ENCODE assay signal across 26 cellular contexts in the genomic region with DNA sequence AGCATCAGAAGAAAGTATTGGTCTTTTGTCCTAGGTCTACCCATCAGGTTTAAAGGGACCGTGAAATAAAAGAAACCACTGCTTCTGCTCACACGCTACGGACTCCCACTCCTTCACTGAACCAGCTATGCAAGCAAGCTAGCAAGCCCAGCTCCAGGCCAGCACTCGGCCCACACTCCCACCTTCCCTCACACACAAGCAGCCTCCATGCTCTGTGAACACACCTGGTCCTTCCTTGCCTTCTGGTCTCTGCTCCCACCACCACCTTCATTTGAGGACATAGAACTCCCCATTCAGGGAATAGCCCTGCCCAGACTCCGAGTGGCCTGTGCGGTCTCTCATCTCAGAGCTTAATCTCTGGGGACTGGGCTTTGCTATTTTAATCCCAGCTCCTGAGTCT.
DNase-seq lines count a peak whose midpoint lies in the region; FAIRE-seq and TF ChIP-seq lines count a peak whose summit lies in the region.
"Had no signal": no experiment of that assay in that cellular context is flagged by ENCODE, and none has a peak within 500 bp of the region (broad histone marks: within the 10 kb centered on the region; RNA-seq: fewer than 3 reads in every experiment).

No MANE protein-coding gene starts in this region.

- WGBS in H1 (ENCODE audit: extremely low coverage in 1 of 2, insufficient coverage in 1 of 2, insufficient read length in 1 of 2, insufficient replicate concordance in 2 of 2, low coverage in 1 of 2, low lambda C conversion rate in 2 of 2, missing lambda C conversion rate in 1 of 2), 2 experiments: 95% methylated on average over 6 of the region's 6 CpGs; no CpG with 5 or more reads in 1 of the 2 experiments
- no CpG with 5 or more reads among the region's 6 CpGs for WGBS in neuronal stem cell (ENCODE audit: extremely low coverage in 2 of 2, insufficient read length in 2 of 2, insufficient replicate concordance in 1 of 2), 2 donors

- H2BK12ac ChIP-seq in H1 (ENCODE audit: low read depth, low read length) (no peak overlapping the region), neuronal stem cell (ENCODE audit: low read length) (no peak overlapping the region)

- no peak for TF ChIP-seq EP300 in H1 (IDR thresholded peaks at IDR 0.05; ENCODE audit: borderline replicate concordance in 1 of 2, low read depth in 2 of 2, low read length in 2 of 2)

- peak overlapping the region; percentile 69; the same call in 1 of the 2 replicates for H2AK5ac ChIP-seq in H1 (ENCODE audit: low read depth, low read length)
- H2AK5ac ChIP-seq in neuronal stem cell (ENCODE audit: low read depth, low read length): no peak overlapping the region

- no peak overlapping the region for H3K27ac ChIP-seq in H1 (ENCODE audit: low read depth, low read length)
- no peak overlapping the region for H3K27ac ChIP-seq in neuronal stem cell (replicated peaks; ENCODE audit: low read length)
- H3K27ac ChIP-seq: BLaER1 had no signal

- no peak overlapping the region for H2BK15ac ChIP-seq in H1 (ENCODE audit: low read length)
- H2BK15ac ChIP-seq in neuronal stem cell (ENCODE audit: low read length): no peak overlapping the region

- H4K8ac ChIP-seq in H1 (ENCODE audit: extremely low read depth, insufficient read depth, low read length) (no peak overlapping the region; the same call in 1 of the 2 replicates), neuronal stem cell (ENCODE audit: low read depth, low read length) (no peak overlapping the region)

- no peak overlapping the region for H3K4ac ChIP-seq in H1 (replicated peaks; ENCODE audit: insufficient read length, low read depth, low read length)
- H3K4ac ChIP-seq in neuronal stem cell (ENCODE audit: low read length): no peak overlapping the region

- no peak overlapping the region for H3K4me2 ChIP-seq in H1 (ENCODE audit: insufficient read depth in 1 of 2, low read depth in 2 of 2, low read length in 2 of 2)
- H3K4me2 ChIP-seq in neuronal stem cell (ENCODE audit: insufficient read depth, low read length, poor library complexity, severe bottlenecking): no peak overlapping the region
- H3K4me2 ChIP-seq: BLaER1 had no signal

- no peak for DNase-seq in HTR-8/SVneo (ENCODE audit: insufficient read length, low spot score)
- DNase-seq in H1 (ENCODE audit: low read depth in 1 of 2, low spot score in 2 of 2): no peak
- no peak for DNase-seq in neuronal stem cell (ENCODE audit: low spot score)
- DNase-seq in kidney glomerular epithelial cell (lab: John Stamatoyannopoulos, UW): no peak
- no peak for DNase-seq in midbrain (lab: John Stamatoyannopoulos, UW)
- no peak for DNase-seq in NCI-H2107 (lab: John Stamatoyannopoulos, UW)
- DNase-seq: 8988T; ACHN; BE2C; C1 segment of cervical spinal cord; CD4-positive, alpha-beta memory T cell; CD4-positive, CD25-positive, alpha-beta regulatory T cell; CD8-positive, alpha-beta memory T cell; COR-L47; DMS 273 treated with DMSO at 0.1 percent for 48 hours; DMS153; DMS53; DMS79; DND-41; EL; GDM1 had no signal

- no peak for TF ChIP-seq POLR2A in H1 (IDR thresholded peaks at IDR 0.05; ENCODE audit: control extremely low read depth in 1 of 2, low read depth in 2 of 2, low read length in 2 of 2)

- H3K79me1 ChIP-seq in H1 (ENCODE audit: low read depth, low read length) (no peaks in the 10 kb centered on the region), neuronal stem cell (ENCODE audit: low read depth, low read length) (no peaks in the 10 kb centered on the region)

- no peak for TF ChIP-seq RAD21 in H1 (IDR thresholded peaks at IDR 0.05 in 1 of 2, conservative IDR thresholded peaks at IDR 0.05 in 1 of 2; ENCODE audit: low read depth in 2 of 2, low read length in 2 of 2)

- H3K4me1 ChIP-seq in H1 (replicated peaks in 1 of 4; ENCODE audit: control insufficient read depth in 3 of 4, insufficient read depth in 4 of 4, low read length in 3 of 4) (no peaks in the 10 kb centered on the region), neuronal stem cell (ENCODE audit: control insufficient read depth in 2 of 2, insufficient read depth in 1 of 2, low read depth in 1 of 2, low read length in 2 of 2) (peaks cover 0 to 1% of the 10 kb centered on the region in 2 donors)
- H3K4me1 ChIP-seq: BE2C had no signal

- POLR2A ChIA-PET in H1 (lab: Charles Lee; ENCODE audit: partially characterized antibody): no interaction called here

- H3K9me3 ChIP-seq in H1 (ENCODE audit: insufficient read depth in 2 of 2, low read depth in 1 of 2, low read length in 1 of 2): no peaks in the 10 kb centered on the region
- peaks cover 0 to 3% of the 10 kb centered on the region in 2 donors for H3K9me3 ChIP-seq in neuronal stem cell (replicated peaks in 1 of 2; ENCODE audit: control insufficient read depth in 2 of 2, insufficient read depth in 1 of 2, low read depth in 1 of 2, low read length in 2 of 2)
- H3K9me3 ChIP-seq: BE2C had no signal

- H4K5ac ChIP-seq in H1 (ENCODE audit: insufficient read length, low read depth, low read length): no peak overlapping the region

- no peak overlapping the region for H2BK20ac ChIP-seq in H1 (ENCODE audit: low read length)

- peak; percentile 20 for FAIRE-seq in HTR-8/SVneo (lab: Jason Lieb, UNC)
- no peak for FAIRE-seq in H1 (lab: Jason Lieb, UNC)
- FAIRE-seq: A204.1, GM12878, GM12892, GM18507 had no signal

- H3K18ac ChIP-seq in H1 (ENCODE audit: extremely low read depth, low read length) (no peak overlapping the region), neuronal stem cell (ENCODE audit: low read length) (no peak overlapping the region)

- no peak overlapping the region for H3K14ac ChIP-seq in H1 (ENCODE audit: insufficient read length)
- H3K14ac ChIP-seq in neuronal stem cell (ENCODE audit: low read length): no peak overlapping the region

- H3K36me3 ChIP-seq in H1 (ENCODE audit: control insufficient read depth in 2 of 4, insufficient read depth in 4 of 4, low read length in 3 of 4) (no peaks in the 10 kb centered on the region), neuronal stem cell (replicated peaks in 1 of 2; ENCODE audit: control insufficient read depth in 2 of 2, insufficient read depth in 2 of 2, low read length in 2 of 2) (no peaks in the 10 kb centered on the region)
- H3K36me3 ChIP-seq: BE2C, BLaER1 had no signal

- H3K9ac ChIP-seq in H1 (replicated peaks in 1 of 4; ENCODE audit: extremely low read depth in 1 of 4, low read depth in 3 of 4, low read length in 3 of 4) (no peak overlapping the region), neuronal stem cell (ENCODE audit: low read depth, low read length, poor library complexity) (no peak overlapping the region)
- H3K9ac ChIP-seq: BLaER1 had no signal

- no peaks in the 10 kb centered on the region for H3K27me3 ChIP-seq in H1 (replicated peaks in 1 of 4; ENCODE audit: control insufficient read depth in 3 of 4, extremely low read depth in 1 of 4, insufficient read depth in 3 of 4, low read length in 3 of 4)
- H3K27me3 ChIP-seq in neuronal stem cell (ENCODE audit: control insufficient read depth in 3 of 3, insufficient read depth in 3 of 3, low read depth in 1 of 3, low read length in 3 of 3): no peaks in the 10 kb centered on the region
- H3K27me3 ChIP-seq: BE2C, BLaER1 had no signal

- H4K91ac ChIP-seq in H1 (replicated peaks; ENCODE audit: insufficient read length, low read length) (no peak overlapping the region), neuronal stem cell (ENCODE audit: low read depth, low read length, poor library complexity) (no peak overlapping the region)

- H2AFZ ChIP-seq in H1 (ENCODE audit: low read length) (no peak overlapping the region), neuronal stem cell (ENCODE audit: low read length) (no peak overlapping the region)

- H3K56ac ChIP-seq in H1 (replicated peaks; ENCODE audit: insufficient read length, low read depth, low read length): no peak overlapping the region

- H3K79me2 ChIP-seq in H1 (ENCODE audit: control insufficient read depth in 1 of 2, insufficient read depth in 2 of 2, low read length in 2 of 2): no peaks in the 10 kb centered on the region

- CTCF ChIA-PET in H1 (lab: Charles Lee; ENCODE audit: partially characterized antibody): no interaction called here

- H2BK5ac ChIP-seq in H1 (ENCODE audit: low read depth, low read length): no peak overlapping the region
- no peak overlapping the region for H2BK5ac ChIP-seq in neuronal stem cell (ENCODE audit: low read length)

- no peak for TF ChIP-seq CTCF in H1 (IDR thresholded peaks at IDR 0.05; ENCODE audit: control extremely low read depth in 1 of 3, insufficient read depth in 1 of 3, low read depth in 1 of 3, low read length in 3 of 3)

- no peak overlapping the region for H3K4me3 ChIP-seq in H1 (ENCODE audit: extremely low read depth in 1 of 4, insufficient read depth in 2 of 4, low read depth in 3 of 4, low read length in 4 of 4)
- H3K4me3 ChIP-seq in neuronal stem cell (ENCODE audit: low read length in 2 of 2): peak overlapping the region in 1 of 2 donors; percentile 12
- H3K4me3 ChIP-seq: BLaER1, GM12878 had no signal

- H3K23me2 ChIP-seq in H1 (ENCODE audit: low read depth, low read length): no peaks in the 10 kb centered on the region

- H2BK120ac ChIP-seq in H1 (replicated peaks; ENCODE audit: low read depth, low read length) (no peak overlapping the region), neuronal stem cell (ENCODE audit: low read depth, low read length) (no peak overlapping the region)

- H4K20me1 ChIP-seq in H1 (replicated peaks in 1 of 2; ENCODE audit: control insufficient read depth in 1 of 2, insufficient read depth in 2 of 2, low read length in 2 of 2): no peaks in the 10 kb centered on the region
- H4K20me1 ChIP-seq: BLaER1 had no signal

- H3K23ac ChIP-seq in H1 (ENCODE audit: insufficient read length) (no peak overlapping the region), neuronal stem cell (ENCODE audit: low read depth, low read length, poor library complexity) (peak overlapping the region; percentile 58)

TF ChIP-seq in H1, 55 proteins besides CTCF, POLR2A, EP300 and RAD21:
- TF ChIP-seq JUND (IDR thresholded peaks at IDR 0.05; ENCODE audit: low read length) (no peak), CEBPB (IDR thresholded peaks at IDR 0.05; ENCODE audit: low read depth, low read length) (no peak), KDM1A (IDR thresholded peaks at IDR 0.05; ENCODE audit: borderline replicate concordance, low read length) (no peak), BRCA1 (IDR thresholded peaks at IDR 0.05; ENCODE audit: low read depth, low read length) (no peak), RXRA (IDR thresholded peaks at IDR 0.05; ENCODE audit: insufficient read depth, low read depth, low read length) (no peak), POLR2AphosphoS5 (IDR thresholded peaks at IDR 0.05; ENCODE audit: low read depth, low read length) (no peak)
